ENCODE assay signal across 8 cellular contexts in the genomic region with DNA sequence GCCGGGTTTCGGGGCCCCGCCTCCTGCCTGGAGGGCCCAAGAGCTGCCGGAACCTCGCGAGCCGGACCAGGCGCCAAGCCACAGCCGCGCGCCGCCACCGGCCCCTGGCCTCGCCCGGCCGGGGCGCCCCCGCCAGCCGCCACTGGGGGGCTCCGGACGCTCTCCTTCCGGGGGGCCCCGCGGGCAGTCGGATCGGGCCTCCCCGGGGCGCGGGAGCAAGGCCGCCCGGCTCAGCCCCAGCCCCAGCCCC. TPM values are rescaled to one million over a fixed set of nuclear protein-coding genes. Genes with fewer than 3 reads are reported as not detected.
DNase-seq lines count a peak whose midpoint lies in the region; ATAC-seq, FAIRE-seq and TF ChIP-seq lines count a peak whose summit lies in the region.

No MANE protein-coding gene starts in this region.

- CTCF ChIA-PET in OCI-LY7 (lab: Charles Lee; ENCODE audit: unreplicated experiment) (no interaction called here), GM12878 (lab: Yijun Ruan, JAX) (interaction anchor here (0.6 to 6.1 kb wide), 6 partner anchors 9 to 732 kb away, joined by 3 to 69 read pairs (median 8); a partner anchor contains a TSS)

- no TSS peak for BruUV-seq in OCI-LY7 (replicated peaks; lab: Mats Ljungman, UMichigan)
- no TSS peak for BruUV-seq in GM12878 (replicated peaks; lab: Mats Ljungman, UMichigan)

- SMC1A ChIA-PET in GM12878 (lab: Charles Lee; ENCODE audit: uncharacterized antibody, unreplicated experiment) = interaction anchor here (1.1 to 3.7 kb wide), 6 partner anchors 9 to 311 kb away, joined by 3 to 60 read pairs (median 6); a partner anchor contains a TSS

- TF ChIP-seq EP300 in GM12878 (IDR thresholded peaks at IDR 0.05; ENCODE audit: borderline replicate concordance in 1 of 2, control insufficient read depth in 1 of 2, low read depth in 2 of 2, low read length in 2 of 2) = no peak

- H3K27ac ChIP-seq in OCI-LY7 (ENCODE audit: low read depth, low read length, poor library complexity, severe bottlenecking) = peak overlapping the region; percentile 70
- H3K27ac ChIP-seq in GM12878 (ENCODE audit: control insufficient read depth, insufficient read depth) = peak overlapping the region; percentile 97
- H3K27ac ChIP-seq in spleen = peak overlapping the region; percentile 98 to 100 (median 100)

- FAIRE-seq in GM12878 (lab: Jason Lieb, UNC) = no peak

- ATAC-seq in HG02852 (IDR thresholded peaks at IDR 0.05; ENCODE audit: unreplicated experiment) = peak; percentile 46
- ATAC-seq in GM12878 = no peak

- H3K9me2 ChIP-seq in OCI-LY7 (ENCODE audit: insufficient read depth, low read length) = no peaks in the 10 kb centered on the region

- H3K4me1 ChIP-seq in OCI-LY7 (ENCODE audit: insufficient read depth, low read length, poor library complexity, severe bottlenecking) (peaks cover 15% of the 10 kb centered on the region), GM12878 (ENCODE audit: control insufficient read depth, insufficient read depth, low read length) (peaks cover 9% of the 10 kb centered on the region), spleen (peaks cover 0 to 28% (median 22%) of the 10 kb centered on the region in 6 donors)

- intact Hi-C loops in OCI-LY7 (cut with micrococcal nuclease; ENCODE audit: unreplicated experiment) (no loop called here), GM12878 (cut with micrococcal nuclease; ENCODE audit: unreplicated experiment) (loop anchor here (1.0 to 5.0 kb wide), 2 partner anchors 14 to 418 kb away; a partner anchor contains a TSS), spleen (cut with DNase I; ENCODE audit: low total_unique reads) (no loop called here)

- WGBS in GM12878 (ENCODE audit: insufficient coverage, insufficient replicate concordance, low lambda C conversion rate, missing lambda C conversion rate) = under 1% methylated on average over 24 of the region's 31 CpGs
- WGBS in spleen, 5 donors = 0 to 2% (median 0%) methylated on average over 3 to 31 of the region's 31 CpGs

- peak; percentile 16; the same call in 1 of the 2 replicates for TF ChIP-seq RAD21 in GM12878 (IDR thresholded peaks at IDR 0.05; ENCODE audit: insufficient read depth, low read depth, low read length)

- no peaks in the 10 kb centered on the region for H3K9me3 ChIP-seq in OCI-LY7 (ENCODE audit: low read length)
- no peaks in the 10 kb centered on the region; the same call in 2 of the 3 replicates for H3K9me3 ChIP-seq in GM12878 (replicated peaks; ENCODE audit: control insufficient read depth, insufficient read depth, low read length)
- peaks cover 0 to 15% (median 8%) of the 10 kb centered on the region in 8 donors for H3K9me3 ChIP-seq in spleen

- RAD21 ChIA-PET in GM12878 (lab: Charles Lee; ENCODE audit: unreplicated experiment) = interaction anchor here (1.2 to 3.5 kb wide), 9 partner anchors 9 to 413 kb away, joined by 3 to 96 read pairs (median 5); a partner anchor contains a TSS

- H3K9ac ChIP-seq in GM12878 (ENCODE audit: control insufficient read depth, insufficient read depth, low read length) = peak overlapping the region; percentile 97

- POLR2A ChIA-PET in OCI-LY7 (lab: Charles Lee) = interaction anchor here (1.8 kb wide), 1 partner anchor 15 kb away, joined by 4 read pairs; no protein-coding TSS in a partner anchor
- POLR2A ChIA-PET in GM12878 (lab: Charles Lee) = interaction anchor here (0.6 to 3.8 kb wide), 5 partner anchors 9 to 512 kb away, joined by 3 to 99 read pairs (median 13); a partner anchor contains a TSS

- H3K36me3 ChIP-seq in OCI-LY7 (ENCODE audit: insufficient read depth, low read length) (no peaks in the 10 kb centered on the region), GM12878 (ENCODE audit: control insufficient read depth in 2 of 2, insufficient read depth in 2 of 2, low read length in 1 of 2) (no peaks in the 10 kb centered on the region), spleen (no peaks in the 10 kb centered on the region)

- TF ChIP-seq CTCF in OCI-LY7 (conservative IDR thresholded peaks at IDR 0.05; ENCODE audit: low read length) (peak; percentile 53; the same call in 1 of the 2 replicates), GM12878 (IDR thresholded peaks at IDR 0.05 in 2 of 3, conservative IDR thresholded peaks at IDR 0.05 in 1 of 3; ENCODE audit: control insufficient read depth in 2 of 3, extremely low read depth in 1 of 3, insufficient read depth in 1 of 3, low read depth in 3 of 3, low read length in 3 of 3) (peak in 2 of 3 experiments; percentile 12 to 25; a peak in 3 of 6 replicates), spleen (IDR thresholded peaks at IDR 0.05 in 8 of 11, conservative IDR thresholded peaks at IDR 0.05 in 3 of 11) (peak in 5 of 11 experiments; percentile 34 to 63 (median 43))

- peak overlapping the region; percentile 83 for H3K4me2 ChIP-seq in OCI-LY7 (ENCODE audit: low read length)
- H3K4me2 ChIP-seq in GM12878 (ENCODE audit: control insufficient read depth, insufficient read depth) = peak overlapping the region; percentile 54; the same call in 1 of the 2 replicates

- no peak for TF ChIP-seq POLR2A in GM12878 (IDR thresholded peaks at IDR 0.05; ENCODE audit: low read depth, low read length)
- no peak for TF ChIP-seq POLR2A in spleen (IDR thresholded peaks at IDR 0.05)

- H3K27me3 ChIP-seq in GM12878 (replicated peaks in 1 of 2; ENCODE audit: control insufficient read depth in 2 of 2, insufficient read depth in 2 of 2, low read length in 1 of 2) (no peaks in the 10 kb centered on the region), spleen (replicated peaks in 1 of 7) (no peaks in the 10 kb centered on the region)

- in situ Hi-C loops in GM12878 (cut with MboI) = no loop called here

- H2AFZ ChIP-seq in OCI-LY7 (ENCODE audit: low read length) (peak overlapping the region; percentile 89), GM12878 (ENCODE audit: control insufficient read depth, low read depth, low read length) (peak overlapping the region; percentile 74; the same call in 1 of the 2 replicates)

- no peaks in the 10 kb centered on the region for H3K79me2 ChIP-seq in OCI-LY7 (ENCODE audit: insufficient read depth, low read depth, low read length)
- H3K79me2 ChIP-seq in GM12878 (ENCODE audit: control insufficient read depth, insufficient read depth, low read length) = no peaks in the 10 kb centered on the region

- no peaks in the 10 kb centered on the region for H4K20me1 ChIP-seq in OCI-LY7 (ENCODE audit: insufficient read depth, low read length)
- no peaks in the 10 kb centered on the region for H4K20me1 ChIP-seq in GM12878 (ENCODE audit: control insufficient read depth, insufficient read depth)

- peak in 2 of 3 donors; percentile 42 to 62 for DNase-seq in stimulated activated CD4-positive, alpha-beta T cell treated with anti-CD3 and anti-CD28 coated beads, Interleukin-12 subunit alpha, Interleukin-12 subunit beta, amount 100 ng/mL, for 48 hours (ENCODE audit: low read depth in 2 of 3, low spot score in 1 of 3)
- no peak for DNase-seq in stimulated activated CD4-positive, alpha-beta T cell treated with anti-CD3 and anti-CD28 coated beads, Interleukin-4, amount 100 ng/mL, for 4 hours
- DNase-seq in OCI-LY7 (ENCODE audit: low spot score) (peak; percentile 85), GM12878 (ENCODE audit: low read depth, low spot score) (no peak), iPS-NIHi7 (ENCODE audit: extremely low spot score) (peak; percentile 75), spleen (peak; percentile 96)
- no peak for DNase-seq in activated effector memory CD4-positive, alpha-beta T cell treated with Interleukin-2 at 50 U/mL for 16 hours

- H3K4me3 ChIP-seq in OCI-LY7 (ENCODE audit: low read depth, low read length, poor library complexity, severe bottlenecking) (peak overlapping the region; percentile 67), GM12878 (peak overlapping the region; percentile 68), spleen (peak overlapping the region in 7 of 8 donors; percentile 43 to 74 (median 50))

RNA-seq across cellular contexts. Expression of a gene that starts 17.4 kb away (rescaled TPM):
- total RNA-seq in OCI-LY7 (2014; rRNA removed; shearing (Covaris generic)) = not detected in 2 replicates
- not detected in 2 replicates for total RNA-seq in OCI-LY7 (2022)
- 37.5 and 48.1 TPM in 2 replicates for total RNA-seq in GM12878 (2013; cell fraction: nucleolus; rRNA removed)
- 25.7 and 25.9 TPM in 2 replicates for total RNA-seq in GM12878 (2014; rRNA removed)
- total RNA-seq in GM12878 (2014; rRNA removed; fragmentation: Illumina TruSeq; extraction: Trizol) = 21.5 and 21.6 TPM in 2 replicates
- 41.6 and 49.5 TPM in 2 replicates for total RNA-seq in GM12878 (2021)
- 14.7 TPM for polyA plus RNA-seq in GM12878 (2011; ENCODE audit: low read depth)
- 17.0 and 29.2 TPM in 2 replicates for polyA plus RNA-seq in GM12878 (2011; rRNA removed)
- 39.3 and 56.1 TPM in 2 replicates for polyA plus RNA-seq in GM12878 (2011; cell fraction: cytosol; rRNA removed)
- polyA plus RNA-seq in GM12878 (2011; cell fraction: nucleus; rRNA removed) = 72.4 and 75.6 TPM in 2 replicates
- polyA plus RNA-seq in GM12878 (2012) = 23.2 and 34.1 TPM in 2 replicates
- 6.9 and 19.1 TPM in 2 replicates for polyA plus RNA-seq in GM12878 (2014; fragmentation: Illumina TruSeq; extraction: Trizol)
- 1 to 10 TPM; 4.3 to 6.9 TPM for polyA plus RNA-seq in GM12878 (2014; fragmentation: Nextera tagmentation; extraction: Ambion mirVana)
- 28.0 and 31.9 TPM in 2 replicates for polyA plus RNA-seq in GM12878 (2014; rRNA removed)
- polyA plus RNA-seq in GM12878 (2016; fragmentation: Nextera tagmentation; extraction: Ambion mirVana) = 10 to 100 TPM; 54.7 to 58.7 TPM
- polyA minus RNA-seq in GM12878 (2011; rRNA and poly(A)+ RNA removed) = 17.6 and 31.9 TPM in 2 replicates
- polyA minus RNA-seq in GM12878 (2011; cell fraction: cytosol; rRNA and poly(A)+ RNA removed) = 10.0 and 11.2 TPM in 2 replicates
- 16.3 and 33.4 TPM in 2 replicates for polyA minus RNA-seq in GM12878 (2011; cell fraction: nucleus; rRNA and poly(A)+ RNA removed)
- total RNA-seq in spleen = 10 to 100 TPM in 2 of 7 donors, 1 to 10 TPM in 5; 2.4 to 12.3 (median 8.3) TPM
- 1 to 10 TPM; 7.5 to 8.6 (median 7.8) TPM for polyA plus RNA-seq in spleen

RNA-seq across cellular contexts. Expression of a gene that starts 45.9 kb away (rescaled TPM):
- total RNA-seq in OCI-LY7 (2014; rRNA removed; shearing (Covaris generic)) = not detected in 2 replicates
- total RNA-seq in OCI-LY7 (2022) (not detected in 2 replicates), GM12878 (2014; rRNA removed) (2.5 and 2.9 TPM in 2 replicates), GM12878 (2014; rRNA removed; fragmentation: Illumina TruSeq; extraction: Trizol) (1.6 and 2.0 TPM in 2 replicates), GM12878 (2021) (6.6 and 7.6 TPM in 2 replicates), spleen (1 to 10 TPM; 1.8 to 6.3 (median 3.2) TPM)
- 4.2 and 6.5 TPM in 2 replicates for total RNA-seq in GM12878 (2013; cell fraction: nucleolus; rRNA removed)
- polyA plus RNA-seq in GM12878 (2011; ENCODE audit: low read depth) = 3.2 TPM
- polyA plus RNA-seq in GM12878 (2011; rRNA removed) (1.4 and 3.8 TPM in 2 replicates), GM12878 (2014; fragmentation: Illumina TruSeq; extraction: Trizol) (0.51 and 2.0 TPM in 2 replicates), GM12878 (2014; fragmentation: Nextera tagmentation; extraction: Ambion mirVana) (under 1 TPM; 0.11 to 0.13 TPM), GM12878 (2014; rRNA removed) (6.1 and 6.6 TPM in 2 replicates), GM12878 (2016; fragmentation: Nextera tagmentation; extraction: Ambion mirVana) (1 to 10 TPM; 5.3 to 8.6 TPM), spleen (1 to 10 TPM; 1.3 to 5.2 (median 3.5) TPM)
- 4.1 and 6.7 TPM in 2 replicates for polyA plus RNA-seq in GM12878 (2011; cell fraction: cytosol; rRNA removed)
- polyA plus RNA-seq in GM12878 (2011; cell fraction: nucleus; rRNA removed) = 22.8 and 24.8 TPM in 2 replicates
- 4.7 and 6.5 TPM in 2 replicates for polyA plus RNA-seq in GM12878 (2012)
- polyA minus RNA-seq in GM12878 (2011; rRNA and poly(A)+ RNA removed) = 3.1 and 6.3 TPM in 2 replicates
- polyA minus RNA-seq in GM12878 (2011; cell fraction: cytosol; rRNA and poly(A)+ RNA removed) = 1.3 and 2.5 TPM in 2 replicates
- 3.4 and 6.2 TPM in 2 replicates for polyA minus RNA-seq in GM12878 (2011; cell fraction: nucleus; rRNA and poly(A)+ RNA removed)

Comparison
In these comparisons a context has a peak if more than half of its experiments do, and no peak if none do; other contexts are left out.
1. DNase-seq: peak in stimulated activated CD4-positive, alpha-beta T cell treated with anti-CD3 and anti-CD28 coated beads, Interleukin-12 subunit alpha, Interleukin-12 subunit beta, amount 100 ng/mL, for 48 hours (2 of 3), OCI-LY7 (single experiment), iPS-NIHi7 (single experiment) and spleen (single experiment); none in stimulated activated CD4-positive, alpha-beta T cell treated with anti-CD3 and anti-CD28 coated beads, Interleukin-4, amount 100 ng/mL, for 4 hours (0 of 2), GM12878 (single experiment) and activated effector memory CD4-positive, alpha-beta T cell treated with Interleukin-2 at 50 U/mL for 16 hours (single experiment).
2. Peak in every context shown above with its lines, with median percentiles within 50 percentile points of each other: H3K27ac ChIP-seq and H3K4me3 ChIP-seq.